Comparison of ENCODE assay signal across 10 cellular contexts in genomic region chr14:51547260-51547659, GRCh38.
DNase-seq lines count a peak whose midpoint lies in the region; ATAC-seq and TF ChIP-seq lines count a peak whose summit lies in the region.
"Had no signal": no experiment of that assay in that cellular context is flagged by ENCODE, and none has a peak within 500 bp of the region (broad histone marks: within the 10 kb centered on the region; RNA-seq: fewer than 3 reads in every experiment).

No MANE protein-coding gene starts in this region.

- H3K27me3 Mint-ChIP-seq in activated CD4-positive, alpha-beta T cell treated with anti-CD3 and anti-CD28 coated beads, Interleukin-2, amount 10 ng/mL, durations not matched to agents 24 days and 14 days: peaks cover 17% of the 10 kb centered on the region

- H3K9ac ChIP-seq in skeletal muscle satellite cell (ENCODE audit: low read depth, low read length): peak overlapping the region; percentile 81

- intact Hi-C loops in left cardiac atrium (cut with DNase I): no loop called here
- intact Hi-C loops in activated CD4-positive, alpha-beta T cell treated with anti-CD3 and anti-CD28 coated beads, Interleukin-2, amount 10 ng/mL, durations not matched to agents 24 days and 14 days (cut with micrococcal nuclease): no loop called here

- DNase-seq in H4 (ENCODE audit: low spot score): peak; percentile 97
- peak; percentile 28 for DNase-seq in left cardiac atrium
- DNase-seq in NCI-H526 (lab: John Stamatoyannopoulos, UW): no peak
- no peak for DNase-seq in activated CD4-positive, alpha-beta T cell treated with anti-CD3 and anti-CD28 coated beads, Interleukin-2, amount 10 ng/mL, durations not matched to agents 24 days and 14 days
- DNase-seq in NCI-H524 treated with DMSO at 0.1 percent for 48 hours (lab: John Stamatoyannopoulos, UW): no peak
- DNase-seq in NCI-H2171 treated with DMSO at 0.1 percent for 48 hours (lab: John Stamatoyannopoulos, UW): no peak

- no peaks in the 10 kb centered on the region for H3K36me3 ChIP-seq in skeletal muscle satellite cell (ENCODE audit: insufficient read depth, low read length)

- ATAC-seq in left cardiac atrium: peak; percentile 59 to 99

- H3K27ac Mint-ChIP-seq in activated CD4-positive, alpha-beta T cell treated with anti-CD3 and anti-CD28 coated beads, Interleukin-2, amount 10 ng/mL, durations not matched to agents 24 days and 14 days: no peak overlapping the region
- H3K27ac Mint-ChIP-seq: T-helper 1 cell treated with Interleukin-12 subunit alpha and Interleukin-12 subunit beta and Interleukin-4 antibody, amounts not matched to agents 30 μg/mL and 1 μg/mL, for 36 hours had no signal

- no peaks in the 10 kb centered on the region for H3K9me3 Mint-ChIP-seq in activated CD4-positive, alpha-beta T cell treated with anti-CD3 and anti-CD28 coated beads, Interleukin-2, amount 10 ng/mL, durations not matched to agents 24 days and 14 days
- H3K9me3 Mint-ChIP-seq: T-helper 1 cell treated with Interleukin-12 subunit alpha and Interleukin-12 subunit beta and Interleukin-4 antibody, amounts not matched to agents 30 μg/mL and 1 μg/mL, for 36 hours had no signal

- H3K4me2 ChIP-seq in skeletal muscle satellite cell (ENCODE audit: low read length): peak overlapping the region; percentile 43

- H3K4me1 ChIP-seq in skeletal muscle satellite cell (ENCODE audit: control insufficient read depth, insufficient read depth, low read length): peaks cover 58% of the 10 kb centered on the region

- H3K27me3 ChIP-seq in skeletal muscle satellite cell (ENCODE audit: control insufficient read depth, insufficient read depth, low read length): no peaks in the 10 kb centered on the region

- H3K36me3 Mint-ChIP-seq in activated CD4-positive, alpha-beta T cell treated with anti-CD3 and anti-CD28 coated beads, Interleukin-2, amount 10 ng/mL, durations not matched to agents 24 days and 14 days (ENCODE audit: low read depth): no peaks in the 10 kb centered on the region

- H3K4me3 Mint-ChIP-seq in activated CD4-positive, alpha-beta T cell treated with anti-CD3 and anti-CD28 coated beads, Interleukin-2, amount 10 ng/mL, durations not matched to agents 24 days and 14 days: no peak overlapping the region
- H3K4me3 Mint-ChIP-seq: T-helper 1 cell treated with Interleukin-12 subunit alpha and Interleukin-12 subunit beta and Interleukin-4 antibody, amounts not matched to agents 30 μg/mL and 1 μg/mL, for 36 hours had no signal

- no peaks in the 10 kb centered on the region for H3K9me3 ChIP-seq in skeletal muscle satellite cell (replicated peaks; ENCODE audit: low read length)

- peak overlapping the region; percentile 46 for H3K27ac ChIP-seq in VCaP
- H3K27ac ChIP-seq: HL-60 had no signal

- H3K4me3 ChIP-seq in skeletal muscle satellite cell (ENCODE audit: low read length): no peak overlapping the region

- no peak for TF ChIP-seq CTCF in VCaP (conservative IDR thresholded peaks at IDR 0.05)

- no peaks in the 10 kb centered on the region for H3K4me1 Mint-ChIP-seq in activated CD4-positive, alpha-beta T cell treated with anti-CD3 and anti-CD28 coated beads, Interleukin-2, amount 10 ng/mL, durations not matched to agents 24 days and 14 days

Comparison
In these comparisons a context has a peak if more than half of its experiments do, and no peak if none do; other contexts are left out.
1. DNase-seq: peak in H4 (single experiment) and left cardiac atrium (single experiment); none in NCI-H526 (0 of 2), activated CD4-positive, alpha-beta T cell treated with anti-CD3 and anti-CD28 coated beads, Interleukin-2, amount 10 ng/mL, durations not matched to agents 24 days and 14 days (single experiment), NCI-H524 treated with DMSO at 0.1 percent for 48 hours (single experiment) and NCI-H2171 treated with DMSO at 0.1 percent for 48 hours (single experiment).